ENCODE assay signal across 8 cellular contexts in the genomic region with DNA sequence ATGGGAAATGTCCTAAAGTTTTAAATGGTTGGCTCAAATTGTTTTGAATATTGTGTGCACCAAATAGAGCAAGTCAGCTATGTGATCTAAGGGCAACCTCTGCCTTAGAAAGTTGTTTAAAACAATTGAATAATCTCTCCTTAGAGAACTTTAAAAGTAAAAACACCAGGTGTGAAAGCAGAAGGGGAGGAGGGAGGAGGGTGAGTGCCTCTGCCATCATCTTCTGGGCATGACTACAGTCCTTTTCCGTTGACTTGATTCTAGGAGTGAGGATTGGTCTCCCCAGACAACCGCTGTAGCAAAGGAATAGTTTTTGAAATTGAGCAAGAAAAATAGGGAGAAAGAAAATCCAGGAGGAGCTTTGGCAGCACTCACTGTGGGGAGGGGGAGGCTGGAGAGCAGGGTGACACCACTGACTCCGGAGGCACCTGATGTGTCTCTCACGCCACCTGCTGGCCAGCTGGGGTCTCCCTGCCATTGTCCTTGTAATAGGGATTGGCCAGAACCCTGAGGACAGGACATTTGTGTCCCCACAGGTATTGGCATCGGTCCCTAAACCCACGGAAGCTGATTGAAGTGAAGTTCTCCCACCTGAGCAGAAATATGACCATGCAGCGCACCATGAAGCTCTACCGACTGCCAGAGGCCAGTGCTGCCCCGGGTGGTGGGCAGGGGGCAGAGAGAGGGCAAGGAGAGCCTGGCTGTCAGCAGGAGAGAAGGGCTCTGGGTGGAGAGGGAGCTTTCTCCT. TPM values are rescaled to one million over a fixed set of nuclear protein-coding genes. Genes with fewer than 3 reads are reported as not detected.
DNase-seq lines count a peak whose midpoint lies in the region; ATAC-seq and TF ChIP-seq lines count a peak whose summit lies in the region.

No MANE protein-coding gene starts in this region.

- no peaks in the 10 kb centered on the region for H3K9me3 Mint-ChIP-seq in activated CD8-positive, alpha-beta T cell treated with anti-CD3 and anti-CD28 coated beads, Interleukin-2, amount 10 ng/mL, durations not matched to agents 7 days and 5 days (ENCODE audit: insufficient read depth)

- no peak overlapping the region for H3K4me3 Mint-ChIP-seq in activated CD8-positive, alpha-beta T cell treated with anti-CD3 and anti-CD28 coated beads, Interleukin-2, amount 10 ng/mL, durations not matched to agents 7 days and 5 days

- TF ChIP-seq CTCF in dorsolateral prefrontal cortex (IDR thresholded peaks at IDR 0.05 in 54 of 56, conservative IDR thresholded peaks at IDR 0.05 in 2 of 56; ENCODE audit: low read depth in 1 of 56, partially characterized antibody in 56 of 56) (peak; percentile 51 to 90 (median 81)), lower lobe of right lung (IDR thresholded peaks at IDR 0.05) (peak; percentile 90)

- peak overlapping the region in 56 of 59 donors; percentile 11 to 90 (median 77) for H3K27ac ChIP-seq in dorsolateral prefrontal cortex
- peak overlapping the region; percentile 49 for H3K27ac ChIP-seq in lower lobe of right lung

- H3K4me3 ChIP-seq in dorsolateral prefrontal cortex = peak overlapping the region in 3 of 59 donors; percentile 8 to 15 (median 11)
- no peak overlapping the region for H3K4me3 ChIP-seq in lower lobe of right lung

- ATAC-seq in activated CD8-positive, alpha-beta T cell treated with anti-CD3 and anti-CD28 coated beads, Interleukin-2, amount 10 ng/mL, durations not matched to agents 7 days and 5 days = peak; percentile 93
- ATAC-seq in lower lobe of right lung = peak; percentile 88 to 93
- no peak for ATAC-seq in GM21390 (IDR thresholded peaks at IDR 0.05; ENCODE audit: unreplicated experiment)

- peak; percentile 87 for DNase-seq in AG20443 (ENCODE audit: low spot score)
- peak; percentile 59 for DNase-seq in HCEC 1CT
- peak; percentile 84 for DNase-seq in NCI-H69 (lab: John Stamatoyannopoulos, UW)
- peak; percentile 82 for DNase-seq in activated CD8-positive, alpha-beta T cell treated with anti-CD3 and anti-CD28 coated beads, Interleukin-2, amount 10 ng/mL, durations not matched to agents 7 days and 5 days
- peak; percentile 78 to 96 (median 86) for DNase-seq in dorsolateral prefrontal cortex
- DNase-seq in lower lobe of right lung = peak; percentile 87
- peak; percentile 28 for DNase-seq in stimulated activated CD8-positive, alpha-beta memory T cell treated with anti-CD3 and anti-CD28 coated beads, Interleukin-12 subunit alpha, Interleukin-12 subunit beta, amount 100 ng/mL, for 24 hours (ENCODE audit: extremely low read depth)

- H3K27ac Mint-ChIP-seq in activated CD8-positive, alpha-beta T cell treated with anti-CD3 and anti-CD28 coated beads, Interleukin-2, amount 10 ng/mL, durations not matched to agents 7 days and 5 days = no peak overlapping the region

- no peaks in the 10 kb centered on the region for H3K27me3 ChIP-seq in dorsolateral prefrontal cortex
- no peaks in the 10 kb centered on the region for H3K27me3 ChIP-seq in lower lobe of right lung (ENCODE audit: low read depth)

- peaks cover 61% of the 10 kb centered on the region for H3K36me3 Mint-ChIP-seq in activated CD8-positive, alpha-beta T cell treated with anti-CD3 and anti-CD28 coated beads, Interleukin-2, amount 10 ng/mL, durations not matched to agents 7 days and 5 days (ENCODE audit: low read depth)

- peaks cover 98% of the 10 kb centered on the region for H3K36me3 ChIP-seq in lower lobe of right lung

- CTCF ChIA-PET in activated CD8-positive, alpha-beta T cell treated with anti-CD3 and anti-CD28 coated beads, Interleukin-2, amount 10 ng/mL, durations not matched to agents 7 days and 5 days (lab: Charles Lee) = interaction anchor here (0.6 to 4.5 kb wide), 28 partner anchors 10 to 326 kb away, joined by 3 to 22 read pairs (median 5); partner anchors contain the start of genes ACBD4, C1QL1, DCAKD and EFTUD2

- no peaks in the 10 kb centered on the region for H3K27me3 Mint-ChIP-seq in activated CD8-positive, alpha-beta T cell treated with anti-CD3 and anti-CD28 coated beads, Interleukin-2, amount 10 ng/mL, durations not matched to agents 7 days and 5 days (ENCODE audit: low read depth)

- intact Hi-C loops in dorsolateral prefrontal cortex (cut with DNase I) (loop anchor here (2.0 to 10.0 kb wide), 4 partner anchors 33 to 182 kb away; partner anchors contain the start of genes DCAKD (in 1 of the 2) and PLCD3 (in 1 of the 2)), lower lobe of right lung (cut with DNase I) (no loop called here)

- no peaks in the 10 kb centered on the region for H3K4me1 Mint-ChIP-seq in activated CD8-positive, alpha-beta T cell treated with anti-CD3 and anti-CD28 coated beads, Interleukin-2, amount 10 ng/mL, durations not matched to agents 7 days and 5 days (ENCODE audit: low read depth)

- peaks cover 12% of the 10 kb centered on the region for H3K4me1 ChIP-seq in lower lobe of right lung

- POLR2A ChIA-PET in activated CD8-positive, alpha-beta T cell treated with anti-CD3 and anti-CD28 coated beads, Interleukin-2, amount 10 ng/mL, durations not matched to agents 7 days and 5 days (lab: Charles Lee) = interaction anchor here (0.7 to 1.5 kb wide), 3 partner anchors 49 to 144 kb away, joined by 3 to 4 read pairs (median 4); partner anchors contain the start of gene HEXIM1

- no peaks in the 10 kb centered on the region for H3K9me3 ChIP-seq in lower lobe of right lung

RNA-seq across cellular contexts. Expression of gene PLCD3, which starts 33.3 kb away (rescaled TPM):
- total RNA-seq in activated CD8-positive, alpha-beta T cell treated with anti-CD3 and anti-CD28 coated beads, Interleukin-2, amount 10 ng/mL, durations not matched to agents 7 days and 5 days = 1 to 10 TPM; 4.3 to 4.6 TPM
- total RNA-seq in dorsolateral prefrontal cortex = 100 to 1,000 TPM in 42 of 120 experiments, 10 to 100 TPM in 78; 51.7 to 195 (median 91.1) TPM
- total RNA-seq in lower lobe of right lung = 38.3 TPM

RNA-seq across cellular contexts. Expression of gene ACBD4, which starts 36.4 kb away (rescaled TPM):
- 10 to 100 TPM in 1 of 2 experiments, 1 to 10 TPM in 1; 10.0 to 12.5 TPM for total RNA-seq in activated CD8-positive, alpha-beta T cell treated with anti-CD3 and anti-CD28 coated beads, Interleukin-2, amount 10 ng/mL, durations not matched to agents 7 days and 5 days
- total RNA-seq in dorsolateral prefrontal cortex (10 to 100 TPM; 15.7 to 37.1 (median 23.9) TPM), lower lobe of right lung (16.6 TPM)

RNA-seq across cellular contexts. Expression of gene NMT1, which starts 37.9 kb away (rescaled TPM):
- total RNA-seq in activated CD8-positive, alpha-beta T cell treated with anti-CD3 and anti-CD28 coated beads, Interleukin-2, amount 10 ng/mL, durations not matched to agents 7 days and 5 days = 100 to 1,000 TPM; 125 to 143 TPM
- 100 to 1,000 TPM; 111 to 220 (median 159) TPM for total RNA-seq in dorsolateral prefrontal cortex
- 117 TPM for total RNA-seq in lower lobe of right lung

RNA-seq across cellular contexts. Expression of gene DCAKD, which starts 47.6 kb away (rescaled TPM):
- 10 to 100 TPM; 32.9 to 33.7 TPM for total RNA-seq in activated CD8-positive, alpha-beta T cell treated with anti-CD3 and anti-CD28 coated beads, Interleukin-2, amount 10 ng/mL, durations not matched to agents 7 days and 5 days
- total RNA-seq in dorsolateral prefrontal cortex = 10 to 100 TPM; 46.2 to 97.6 (median 62.3) TPM
- 20.1 TPM for total RNA-seq in lower lobe of right lung

RNA-seq across cellular contexts. Expression of gene HEXIM1, which starts 49.2 kb away (rescaled TPM):
- total RNA-seq in activated CD8-positive, alpha-beta T cell treated with anti-CD3 and anti-CD28 coated beads, Interleukin-2, amount 10 ng/mL, durations not matched to agents 7 days and 5 days = 10 to 100 TPM; 29.2 to 29.4 TPM
- total RNA-seq in dorsolateral prefrontal cortex (10 to 100 TPM; 21.0 to 74.9 (median 50.4) TPM), lower lobe of right lung (33.9 TPM)

Comparison
In these comparisons a context has a peak if more than half of its experiments do, and no peak if none do; other contexts are left out.
1. DNase-seq: peak in every context shown above with its lines; median percentile 87 in AG20443; 87 in lower lobe of right lung; 86 in dorsolateral prefrontal cortex; 84 in NCI-H69; 82 in activated CD8-positive, alpha-beta T cell treated with anti-CD3 and anti-CD28 coated beads, Interleukin-2, amount 10 ng/mL, durations not matched to agents 7 days and 5 days; 59 in HCEC 1CT; 28 in stimulated activated CD8-positive, alpha-beta memory T cell treated with anti-CD3 and anti-CD28 coated beads, Interleukin-12 subunit alpha, Interleukin-12 subunit beta, amount 100 ng/mL, for 24 hours.